ENCODE assay signal across 9 cellular contexts in the genomic region with DNA sequence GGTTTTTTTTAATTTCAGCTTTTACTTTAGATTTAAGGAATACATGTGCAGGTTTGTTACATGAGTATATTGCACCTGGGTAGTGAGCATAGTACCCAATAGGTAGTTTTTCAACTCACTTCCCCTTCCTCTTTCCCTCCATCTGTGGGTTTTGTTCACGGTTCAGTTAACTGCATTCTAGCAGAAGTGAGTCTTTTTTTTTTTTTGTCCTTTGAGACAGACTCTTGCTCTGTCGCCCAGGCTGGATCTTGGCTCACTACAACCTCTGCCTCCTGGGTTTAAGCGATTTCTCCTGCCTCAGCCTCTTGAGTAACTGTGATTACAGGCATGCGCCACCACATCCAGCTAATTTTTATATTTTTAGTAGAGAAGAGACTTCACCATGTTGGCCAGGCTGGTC. TPM values are rescaled to one million over a fixed set of nuclear protein-coding genes. Genes with fewer than 3 reads are reported as not detected.
A peak's percentile ranks its signal among the peaks of the same experiment; 100 is the strongest.
DNase-seq lines count a peak whose midpoint lies in the region; ATAC-seq and TF ChIP-seq lines count a peak whose summit lies in the region.
"Had no signal": no experiment of that assay in that cellular context is flagged by ENCODE, and none has a peak within 500 bp of the region (broad histone marks: within the 10 kb centered on the region; RNA-seq: fewer than 3 reads in every experiment).

No MANE protein-coding gene starts in this region.

- TF ChIP-seq CTCF in SU-DHL-6 (IDR thresholded peaks at IDR 0.05; ENCODE audit: insufficient read depth, low read length, poor library complexity, severe bottlenecking) (no peak), hepatocyte (IDR thresholded peaks at IDR 0.05; ENCODE audit: poor library complexity) (no peak)

- H3K27ac ChIP-seq in ACC112 (ENCODE audit: low read depth, low read length) (no peak overlapping the region), SU-DHL-6 (ENCODE audit: low read depth, low read length) (peak overlapping the region; percentile 76), hepatocyte (no peak overlapping the region)

- H3K4me1 ChIP-seq in ACC112 (ENCODE audit: control insufficient read depth, insufficient read depth, low read length, unreplicated experiment) (peaks cover 19% of the 10 kb centered on the region), hepatocyte (ENCODE audit: insufficient read depth) (no peaks in the 10 kb centered on the region)

- peak overlapping the region; percentile 86 for H3K4me2 ChIP-seq in SU-DHL-6 (ENCODE audit: low read depth, low read length, poor library complexity, severe bottlenecking)
- no peak overlapping the region for H3K4me2 ChIP-seq in hepatocyte

- H3K36me3 ChIP-seq in ACC112 (ENCODE audit: insufficient read depth, low read length) = peaks cover 4% of the 10 kb centered on the region; the same call in 1 of the 2 replicates
- H3K36me3 ChIP-seq in SU-DHL-6 (ENCODE audit: low read length) = peaks cover 30% of the 10 kb centered on the region
- H3K36me3 ChIP-seq in hepatocyte (replicated peaks; ENCODE audit: insufficient read depth, low read depth) = no peaks in the 10 kb centered on the region

- 85% methylated on average over 4 of the region's 4 CpGs for WGBS in hepatocyte (ENCODE audit: low lambda C conversion rate, missing lambda C conversion rate)

- H2AFZ ChIP-seq in ACC112 (ENCODE audit: low read length, unreplicated experiment) (no peak overlapping the region), SU-DHL-6 (ENCODE audit: low read depth, low read length, severe bottlenecking) (no peak overlapping the region), hepatocyte (no peak overlapping the region)

- H3K4me3 ChIP-seq in ACC112 (ENCODE audit: low read depth, low read length) (peak overlapping the region; percentile 66; the same call in 1 of the 2 replicates), SU-DHL-6 (ENCODE audit: insufficient read depth, low read length, poor library complexity, severe bottlenecking) (peak overlapping the region; percentile 38), hepatocyte (no peak overlapping the region)
- H3K4me3 ChIP-seq: upper lobe of left lung had no signal

- H3K9me3 ChIP-seq in SU-DHL-6 (ENCODE audit: insufficient read depth, low read length) = no peaks in the 10 kb centered on the region
- no peaks in the 10 kb centered on the region for H3K9me3 ChIP-seq in hepatocyte (ENCODE audit: low read depth)
- H3K9me3 ChIP-seq: upper lobe of left lung had no signal

- no peaks in the 10 kb centered on the region for H3K27me3 ChIP-seq in ACC112 (ENCODE audit: insufficient read depth, low read length)
- H3K27me3 ChIP-seq in SU-DHL-6 (ENCODE audit: low read length) = no peaks in the 10 kb centered on the region
- no peaks in the 10 kb centered on the region for H3K27me3 ChIP-seq in hepatocyte
- H3K27me3 ChIP-seq: upper lobe of left lung had no signal

- H3K9me2 ChIP-seq in SU-DHL-6 (replicated peaks; ENCODE audit: insufficient read depth, low read length) (no peaks in the 10 kb centered on the region), hepatocyte (replicated peaks; ENCODE audit: insufficient read depth) (no peaks in the 10 kb centered on the region)

- no peak overlapping the region for H3K9ac ChIP-seq in SU-DHL-6 (ENCODE audit: low read length)

- DNase-seq in HuH-7 (ENCODE audit: low spot score) = no peak
- DNase-seq in activated CD4-positive, alpha-beta T cell treated with anti-CD3 and anti-CD28 coated beads, Interleukin-2, amount 50 U/mL, for 1 hour = no peak
- DNase-seq in C1 segment of cervical spinal cord (lab: John Stamatoyannopoulos, UW) = no peak
- no peak for DNase-seq in hepatocyte (ENCODE audit: low spot score)
- DNase-seq: upper lobe of left lung had no signal

- peaks cover 37% of the 10 kb centered on the region for H3F3A ChIP-seq in SU-DHL-6 (ENCODE audit: insufficient read depth)

- peaks cover 27% of the 10 kb centered on the region for H4K20me1 ChIP-seq in SU-DHL-6 (ENCODE audit: low read depth, low read length)
- H4K20me1 ChIP-seq in hepatocyte (ENCODE audit: insufficient read depth, poor library complexity, severe bottlenecking) = peaks cover 28% of the 10 kb centered on the region

- ATAC-seq in GM18909 (IDR thresholded peaks at IDR 0.05; ENCODE audit: poor library complexity, unreplicated experiment) (peak; percentile 85), HG03097 (IDR thresholded peaks at IDR 0.05; ENCODE audit: low FRiP score, unreplicated experiment) (peak; percentile 53)

- H3K79me2 ChIP-seq in ACC112 (ENCODE audit: control insufficient read depth, insufficient read depth, low read length, unreplicated experiment) = peaks cover 64% of the 10 kb centered on the region
- peaks cover 85% of the 10 kb centered on the region for H3K79me2 ChIP-seq in SU-DHL-6 (ENCODE audit: insufficient read depth, low read length)
- H3K79me2 ChIP-seq in hepatocyte = peaks cover 100% of the 10 kb centered on the region

RNA-seq across cellular contexts. Expression of a gene that starts 8.7 kb away (rescaled TPM):
- total RNA-seq in hepatocyte = 24.4 and 25.8 TPM in 2 replicates
- polyA plus RNA-seq in hepatocyte = 7.5 and 8.1 TPM in 2 replicates
